In the genomic region with DNA sequence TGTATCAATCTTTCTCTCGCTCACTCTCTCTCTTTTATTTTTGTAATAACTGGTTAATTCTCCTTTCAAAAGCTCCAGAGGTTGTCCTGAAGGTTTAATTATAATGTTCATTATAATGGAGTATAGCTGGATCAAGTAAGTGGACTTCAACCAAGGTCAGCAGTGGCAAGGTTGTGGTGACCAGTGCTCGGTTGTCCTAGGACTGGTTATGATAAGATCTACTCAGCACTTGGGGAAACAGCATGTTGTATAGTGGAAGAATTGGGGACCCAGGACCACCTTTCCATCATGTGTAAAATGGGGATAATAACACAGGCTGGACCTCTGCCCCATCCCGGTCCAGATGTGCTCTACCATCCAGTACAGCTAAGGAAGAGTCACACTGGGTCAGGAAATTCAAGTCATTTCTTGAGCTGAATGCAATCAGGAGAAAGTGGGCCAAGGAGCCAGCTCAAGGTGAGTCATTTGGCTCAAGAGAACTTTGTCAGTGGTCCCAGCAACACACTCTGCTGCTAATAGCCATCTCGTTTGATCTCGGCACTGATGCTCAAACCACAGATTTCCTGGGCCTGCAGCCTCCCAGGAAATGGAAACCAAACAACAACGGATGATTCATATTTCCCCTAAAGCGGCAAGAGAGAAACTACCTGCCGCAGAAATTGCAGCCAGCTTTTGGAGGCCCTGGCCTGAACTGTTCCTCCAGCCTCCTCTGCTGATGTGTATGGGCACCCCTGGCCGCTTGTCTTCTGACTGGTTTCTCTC, we compare ENCODE assay signal across 8 cellular contexts.
DNase-seq lines count a peak whose midpoint lies in the region; ATAC-seq, FAIRE-seq and TF ChIP-seq lines count a peak whose summit lies in the region.

No MANE protein-coding gene starts in this region.

- H2BK15ac ChIP-seq in H1 (ENCODE audit: low read length): no peak overlapping the region

- no peak overlapping the region for H2AK5ac ChIP-seq in H1 (ENCODE audit: low read depth, low read length)

- no peak overlapping the region for H3K14ac ChIP-seq in H1 (ENCODE audit: insufficient read length)

- FAIRE-seq in H1 (lab: Jason Lieb, UNC): no peak

- H3K4me1 ChIP-seq in H1 (replicated peaks in 1 of 4; ENCODE audit: control insufficient read depth in 3 of 4, insufficient read depth in 4 of 4, low read length in 3 of 4): no peaks in the 10 kb centered on the region

- H2AFZ ChIP-seq in H1 (ENCODE audit: low read length): 0 out of 2 replicates have a peak overlapping the region, but pooled peaks have one; percentile 19

- no peak overlapping the region for H3K4me2 ChIP-seq in H1 (ENCODE audit: insufficient read depth in 1 of 2, low read depth in 2 of 2, low read length in 2 of 2)

- H2BK5ac ChIP-seq in H1 (ENCODE audit: low read depth, low read length): no peak overlapping the region

- H3K36me3 ChIP-seq in H1 (ENCODE audit: control insufficient read depth in 2 of 4, insufficient read depth in 4 of 4, low read length in 3 of 4): no peaks in the 10 kb centered on the region

- H3K56ac ChIP-seq in H1 (replicated peaks; ENCODE audit: insufficient read length, low read depth, low read length): no peak overlapping the region

- H3K27ac ChIP-seq in H1 (ENCODE audit: low read depth, low read length): no peak overlapping the region

- no peak for TF ChIP-seq POLR2A in H1 (IDR thresholded peaks at IDR 0.05; ENCODE audit: control extremely low read depth in 1 of 2, low read depth in 2 of 2, low read length in 2 of 2)

- H4K8ac ChIP-seq in H1 (ENCODE audit: extremely low read depth, insufficient read depth, low read length): no peak overlapping the region

- H3K18ac ChIP-seq in H1 (ENCODE audit: extremely low read depth, low read length): no peak overlapping the region

- CTCF ChIA-PET in H1 (lab: Charles Lee; ENCODE audit: partially characterized antibody): interaction anchor here (0.8 kb wide), 1 partner anchor 15 kb away, joined by 3 read pairs; no protein-coding TSS in a partner anchor

- no peak for TF ChIP-seq CTCF in AG09319 (IDR thresholded peaks at IDR 0.05; ENCODE audit: low read depth, low read length)
- no peak for TF ChIP-seq CTCF in H1 (IDR thresholded peaks at IDR 0.05; ENCODE audit: control extremely low read depth in 1 of 3, insufficient read depth in 1 of 3, low read depth in 1 of 3, low read length in 3 of 3)

- H3K79me2 ChIP-seq in H1 (ENCODE audit: control insufficient read depth in 1 of 2, insufficient read depth in 2 of 2, low read length in 2 of 2): no peaks in the 10 kb centered on the region

- no peak overlapping the region for H3K23ac ChIP-seq in H1 (ENCODE audit: insufficient read length)

- H3K27me3 ChIP-seq in H1 (replicated peaks in 1 of 4; ENCODE audit: control insufficient read depth in 3 of 4, extremely low read depth in 1 of 4, insufficient read depth in 3 of 4, low read length in 3 of 4): no peaks in the 10 kb centered on the region

- no peak overlapping the region for H2BK120ac ChIP-seq in H1 (replicated peaks; ENCODE audit: low read depth, low read length)

- no peak overlapping the region for H3K4ac ChIP-seq in H1 (replicated peaks; ENCODE audit: insufficient read length, low read depth, low read length)

- H2BK20ac ChIP-seq in H1 (ENCODE audit: low read length): no peak overlapping the region

- no peaks in the 10 kb centered on the region for H4K20me1 ChIP-seq in H1 (replicated peaks in 1 of 2; ENCODE audit: control insufficient read depth in 1 of 2, insufficient read depth in 2 of 2, low read length in 2 of 2)

- 94% methylated on average over 9 of the region's 9 CpGs; no CpG with 5 or more reads in 1 of the 2 experiments for WGBS in H1 (ENCODE audit: extremely low coverage in 1 of 2, insufficient coverage in 1 of 2, insufficient read length in 1 of 2, insufficient replicate concordance in 2 of 2, low coverage in 1 of 2, low lambda C conversion rate in 2 of 2, missing lambda C conversion rate in 1 of 2), 2 experiments

- H3K79me1 ChIP-seq in H1 (ENCODE audit: low read depth, low read length): no peaks in the 10 kb centered on the region

- H3K9ac ChIP-seq in H1 (replicated peaks in 1 of 4; ENCODE audit: extremely low read depth in 1 of 4, low read depth in 3 of 4, low read length in 3 of 4): no peak overlapping the region

- H2BK12ac ChIP-seq in H1 (ENCODE audit: low read depth, low read length): no peak overlapping the region

- no peak overlapping the region for H4K91ac ChIP-seq in H1 (replicated peaks; ENCODE audit: insufficient read length, low read length)

- TF ChIP-seq RAD21 in H1 (IDR thresholded peaks at IDR 0.05 in 1 of 2, conservative IDR thresholded peaks at IDR 0.05 in 1 of 2; ENCODE audit: low read depth in 2 of 2, low read length in 2 of 2): no peak

- POLR2A ChIA-PET in H1 (lab: Charles Lee; ENCODE audit: partially characterized antibody): interaction anchor here (0.6 kb wide), 1 partner anchor 9 kb away, joined by 3 read pairs; no protein-coding TSS in a partner anchor

- peak; percentile 84 for ATAC-seq in GM19455 (IDR thresholded peaks at IDR 0.05; ENCODE audit: unreplicated experiment)
- ATAC-seq in HG03469 (IDR thresholded peaks at IDR 0.05; ENCODE audit: unreplicated experiment): peak; percentile 75

- no peaks in the 10 kb centered on the region for H3K23me2 ChIP-seq in H1 (ENCODE audit: low read depth, low read length)

- DNase-seq in AG09319 (ENCODE audit: extremely low read depth, low read depth): peak; percentile 78
- peak; percentile 57 for DNase-seq in activated CD4-positive, alpha-beta T cell treated with anti-CD3 and anti-CD28 coated beads for 1 hour
- DNase-seq in H1 (ENCODE audit: low read depth in 1 of 2, low spot score in 2 of 2): no peak
- peak; percentile 37 to 49 for DNase-seq in stimulated activated CD8-positive, alpha-beta memory T cell treated with anti-CD3 and anti-CD28 coated beads, Interleukin-2, amount 100 ng/mL, for 1 hour (ENCODE audit: low read depth in 2 of 2)
- DNase-seq in DMS153 treated with DMSO at 0.1 percent for 48 hours (lab: John Stamatoyannopoulos, UW; ENCODE audit: unreplicated experiment): no peak
- no peak for DNase-seq in NCI-H524 treated with DMSO at 0.1 percent for 48 hours (lab: John Stamatoyannopoulos, UW)

- no peak overlapping the region for H4K5ac ChIP-seq in H1 (ENCODE audit: insufficient read length, low read depth, low read length)

- no peak overlapping the region for H3K4me3 ChIP-seq in H1 (ENCODE audit: extremely low read depth in 1 of 4, insufficient read depth in 2 of 4, low read depth in 3 of 4, low read length in 4 of 4)

- TF ChIP-seq EP300 in H1 (IDR thresholded peaks at IDR 0.05; ENCODE audit: borderline replicate concordance in 1 of 2, low read depth in 2 of 2, low read length in 2 of 2): no peak

- no peaks in the 10 kb centered on the region for H3K9me3 ChIP-seq in H1 (ENCODE audit: insufficient read depth in 2 of 2, low read depth in 1 of 2, low read length in 1 of 2)

TF ChIP-seq in H1, 55 proteins besides CTCF, POLR2A, EP300 and RAD21:
- TF ChIP-seq BRCA1 (IDR thresholded peaks at IDR 0.05; ENCODE audit: low read depth, low read length) (no peak), JUND (IDR thresholded peaks at IDR 0.05; ENCODE audit: low read length) (no peak), SP4 (IDR thresholded peaks at IDR 0.05; ENCODE audit: low read length) (no peak), ATF2 (IDR thresholded peaks at IDR 0.05; ENCODE audit: low read length) (no peak), EGR1 (IDR thresholded peaks at IDR 0.05; ENCODE audit: borderline replicate concordance, low read depth, low read length) (no peak), ZNF274 (IDR thresholded peaks at IDR 0.05; ENCODE audit: borderline replicate concordance, extremely low read depth, low read length) (no peak), CREB1 (IDR thresholded peaks at IDR 0.05) (no peak), TEAD4 (IDR thresholded peaks at IDR 0.05; ENCODE audit: low read depth, low read length) (no peak)

Comparison
In these comparisons a context has a peak if more than half of its experiments do, and no peak if none do; other contexts are left out.
1. DNase-seq: peak in AG09319 (single experiment), activated CD4-positive, alpha-beta T cell treated with anti-CD3 and anti-CD28 coated beads for 1 hour (single experiment) and stimulated activated CD8-positive, alpha-beta memory T cell treated with anti-CD3 and anti-CD28 coated beads, Interleukin-2, amount 100 ng/mL, for 1 hour (2 of 2); none in H1 (0 of 2), DMS153 treated with DMSO at 0.1 percent for 48 hours (single experiment) and NCI-H524 treated with DMSO at 0.1 percent for 48 hours (single experiment).